8 cellular contexts compared by ENCODE assay signal in the genomic region with DNA sequence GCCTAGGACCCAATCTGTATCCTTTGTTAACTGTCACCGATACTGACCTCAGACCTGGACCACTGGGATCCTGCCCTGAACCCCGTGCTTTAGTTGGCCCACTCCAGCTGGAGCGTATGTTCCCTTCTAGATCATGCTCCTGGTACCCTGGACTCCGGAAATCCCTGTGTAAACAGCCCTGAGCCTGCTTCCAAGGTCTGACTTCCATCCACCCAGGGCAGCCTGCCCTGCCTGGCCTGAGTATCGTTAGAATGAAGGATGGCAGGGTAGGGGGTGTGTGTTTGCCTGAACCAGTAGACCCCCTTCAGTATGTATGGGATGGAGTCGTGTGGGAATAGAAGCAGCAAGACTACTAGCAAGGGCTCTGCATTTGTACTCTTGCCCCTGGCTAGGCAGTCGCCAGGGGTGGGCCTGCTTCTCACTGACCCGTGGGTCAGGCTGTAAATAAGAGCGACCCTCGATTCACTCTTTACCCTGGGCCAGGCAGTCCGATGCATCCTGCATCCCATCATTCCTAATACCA. TPM values are rescaled to one million over a fixed set of nuclear protein-coding genes. Genes with fewer than 3 reads are reported as not detected.
DNase-seq lines count a peak whose midpoint lies in the region; ATAC-seq and TF ChIP-seq lines count a peak whose summit lies in the region.

No MANE protein-coding gene starts in this region.

- H3K4me1 Mint-ChIP-seq in natural killer cell treated with Interleukin-12 subunit alpha and Interleukin-12 subunit beta and Interleukin-15 and Interleukin-18, amount 100 ng/mL, for 72 hours (ENCODE audit: low read depth in 2 of 2), result no peaks in the 10 kb centered on the region
- no peaks in the 10 kb centered on the region for H3K4me1 Mint-ChIP-seq in natural killer cell

- peak overlapping the region; percentile 15 for H3K9ac ChIP-seq in muscle layer of colon (ENCODE audit: low read length)

- peak overlapping the region; percentile 45 to 52 for H3K4me3 ChIP-seq in muscle layer of colon (ENCODE audit: low read depth in 1 of 2, low read length in 2 of 2)

- peaks cover 11 to 13% of the 10 kb centered on the region in 2 donors for H3K27me3 Mint-ChIP-seq in natural killer cell treated with Interleukin-12 subunit alpha and Interleukin-12 subunit beta and Interleukin-15 and Interleukin-18, amount 100 ng/mL, for 72 hours
- peaks cover 7 to 28% of the 10 kb centered on the region in 2 donors for H3K27me3 Mint-ChIP-seq in natural killer cell (ENCODE audit: low read depth in 2 of 2)

- no peak for ATAC-seq in natural killer cell treated with Interleukin-12 subunit alpha and Interleukin-12 subunit beta and Interleukin-15 and Interleukin-18, amount 100 ng/mL, for 72 hours
- no peak for ATAC-seq in natural killer cell
- ATAC-seq in GM18861 (IDR thresholded peaks at IDR 0.05; ENCODE audit: unreplicated experiment), result no peak
- ATAC-seq in omental fat pad (ENCODE audit: low FRiP score), result no peak

- no peak overlapping the region for H3K27ac ChIP-seq in muscle layer of colon (ENCODE audit: low read depth, low read length)

- no peaks in the 10 kb centered on the region for H3K9me3 Mint-ChIP-seq in natural killer cell treated with Interleukin-12 subunit alpha and Interleukin-12 subunit beta and Interleukin-15 and Interleukin-18, amount 100 ng/mL, for 72 hours
- no peaks in the 10 kb centered on the region for H3K9me3 Mint-ChIP-seq in natural killer cell

- H3K4me3 Mint-ChIP-seq in natural killer cell treated with Interleukin-12 subunit alpha and Interleukin-12 subunit beta and Interleukin-15 and Interleukin-18, amount 100 ng/mL, for 72 hours, result peak overlapping the region; percentile 44
- no peak overlapping the region for H3K4me3 Mint-ChIP-seq in natural killer cell

- peaks cover 5% of the 10 kb centered on the region for H3K4me1 ChIP-seq in muscle layer of colon (ENCODE audit: insufficient read depth, low read length)

- H3K36me3 Mint-ChIP-seq in natural killer cell treated with Interleukin-12 subunit alpha and Interleukin-12 subunit beta and Interleukin-15 and Interleukin-18, amount 100 ng/mL, for 72 hours, result no peaks in the 10 kb centered on the region
- no peaks in the 10 kb centered on the region for H3K36me3 Mint-ChIP-seq in natural killer cell

- intact Hi-C loops in natural killer cell (cut with micrococcal nuclease), result no loop called here

- no peaks in the 10 kb centered on the region for H3K36me3 ChIP-seq in muscle layer of colon (ENCODE audit: insufficient read depth, low read length)

- no peak for DNase-seq in natural killer cell treated with Interleukin-12 subunit alpha and Interleukin-12 subunit beta and Interleukin-15 and Interleukin-18, amount 100 ng/mL, for 72 hours (ENCODE audit: low spot score)
- DNase-seq in natural killer cell (no peak), dermis blood vessel endothelial cell (peak; percentile 77), RKO (ENCODE audit: low spot score) (no peak), omental fat pad (ENCODE audit: low spot score) (no peak), NCI-H1436 treated with DMSO at 0.1 percent for 48 hours (lab: John Stamatoyannopoulos, UW) (no peak)

- H3K27ac Mint-ChIP-seq in natural killer cell treated with Interleukin-12 subunit alpha and Interleukin-12 subunit beta and Interleukin-15 and Interleukin-18, amount 100 ng/mL, for 72 hours, result no peak overlapping the region
- no peak overlapping the region for H3K27ac Mint-ChIP-seq in natural killer cell

- no peaks in the 10 kb centered on the region for H3K27me3 ChIP-seq in muscle layer of colon (ENCODE audit: control insufficient read depth in 1 of 2, insufficient read depth in 2 of 2, low read length in 2 of 2)

- TF ChIP-seq CTCF in natural killer cell (IDR thresholded peaks at IDR 0.05) (no peak), omental fat pad (IDR thresholded peaks at IDR 0.05) (no peak)

- no peaks in the 10 kb centered on the region for H3K9me3 ChIP-seq in muscle layer of colon (ENCODE audit: low read length)

RNA-seq across cellular contexts. Expression of a gene that starts 0.7 kb away (rescaled TPM):
- under 1 TPM; 0.59 to 0.76 TPM for total RNA-seq in natural killer cell treated with Interleukin-12 subunit alpha and Interleukin-12 subunit beta and Interleukin-15 and Interleukin-18, amount 100 ng/mL, for 72 hours
- total RNA-seq in natural killer cell (not detected), dermis blood vessel endothelial cell (36.2 and 42.4 TPM in 2 replicates), omental fat pad (100 to 1,000 TPM in 1 of 4 donors, 10 to 100 TPM in 3; 44.6 to 193 (median 80.3) TPM)

RNA-seq across cellular contexts. Expression of a gene that starts 50.3 kb away (rescaled TPM):
- 10 to 100 TPM; 25.7 to 25.8 TPM for total RNA-seq in natural killer cell treated with Interleukin-12 subunit alpha and Interleukin-12 subunit beta and Interleukin-15 and Interleukin-18, amount 100 ng/mL, for 72 hours
- total RNA-seq in natural killer cell (10 to 100 TPM in 2 of 3 donors, 1 to 10 TPM in 1; 6.8 to 20.2 (median 10.5) TPM), dermis blood vessel endothelial cell (48.8 and 64.4 TPM in 2 replicates), omental fat pad (10 to 100 TPM; 36.9 to 49.2 (median 39.5) TPM)

Comparison
In these comparisons a context has a peak if more than half of its experiments do, and no peak if none do; other contexts are left out.
1. RNA of a gene that starts 0.7 kb away (total RNA-seq): 44.6 to 193 TPM in omental fat pad and 36.2 to 42.4 TPM in dermis blood vessel endothelial cell; 0.59 to 0.76 TPM in natural killer cell treated with Interleukin-12 subunit alpha and Interleukin-12 subunit beta and Interleukin-15 and Interleukin-18, amount 100 ng/mL, for 72 hours and not detected in natural killer cell; every median in the first group is over 10 times any median in the second.